Comparison of ENCODE assay signal across 8 cellular contexts in genomic region chr2:120231974-120232635, GRCh38. TPM values are rescaled to one million over a fixed set of nuclear protein-coding genes. Genes with fewer than 3 reads are reported as not detected.
DNase-seq lines count a peak whose midpoint lies in the region; ATAC-seq and TF ChIP-seq lines count a peak whose summit lies in the region.

No MANE protein-coding gene starts in this region.

- H3K27me3 Mint-ChIP-seq in activated CD8-positive, alpha-beta T cell treated with anti-CD3 and anti-CD28 coated beads, Interleukin-2, amount 10 ng/mL, durations not matched to agents 7 days and 5 days (ENCODE audit: low read depth), result no peaks in the 10 kb centered on the region

- peaks cover 55% of the 10 kb centered on the region for H3K4me1 Mint-ChIP-seq in activated CD8-positive, alpha-beta T cell treated with anti-CD3 and anti-CD28 coated beads, Interleukin-2, amount 10 ng/mL, durations not matched to agents 7 days and 5 days (ENCODE audit: low read depth)

- TF ChIP-seq CTCF in fibroblast of the aortic adventitia (IDR thresholded peaks at IDR 0.05; ENCODE audit: insufficient read depth, low read length), result no peak

- peak overlapping the region; percentile 72 for H3K9ac ChIP-seq in skeletal muscle satellite cell (ENCODE audit: low read depth, low read length)

- CTCF ChIA-PET in activated CD8-positive, alpha-beta T cell treated with anti-CD3 and anti-CD28 coated beads, Interleukin-2, amount 10 ng/mL, durations not matched to agents 7 days and 5 days (lab: Charles Lee), result interaction anchor here (0.7 to 4.9 kb wide), 10 partner anchors 9 to 529 kb away, joined by 3 to 37 read pairs (median 4); partner anchors contain the start of genes RALB and TMEM185B

- H3K27ac ChIP-seq in caudate nucleus (ENCODE audit: low read depth, low read length), result no peak overlapping the region

- no peaks in the 10 kb centered on the region for H3K9me3 Mint-ChIP-seq in activated CD8-positive, alpha-beta T cell treated with anti-CD3 and anti-CD28 coated beads, Interleukin-2, amount 10 ng/mL, durations not matched to agents 7 days and 5 days (ENCODE audit: insufficient read depth)

- DNase-seq in Ammon's horn (ENCODE audit: low spot score), result peak; percentile 36
- DNase-seq in activated CD8-positive, alpha-beta T cell treated with anti-CD3 and anti-CD28 coated beads, Interleukin-2, amount 10 ng/mL, durations not matched to agents 7 days and 5 days, result peak; percentile 91
- peak; percentile 68 for DNase-seq in fibroblast of the aortic adventitia (ENCODE audit: low read depth)
- DNase-seq in caudate nucleus (lab: John Stamatoyannopoulos, UW), result no peak
- no peak for DNase-seq in NCI-H1694 (lab: John Stamatoyannopoulos, UW)

- H3K9me3 ChIP-seq in skeletal muscle satellite cell (replicated peaks; ENCODE audit: low read length), result no peaks in the 10 kb centered on the region

- POLR2A ChIA-PET in activated CD8-positive, alpha-beta T cell treated with anti-CD3 and anti-CD28 coated beads, Interleukin-2, amount 10 ng/mL, durations not matched to agents 7 days and 5 days (lab: Charles Lee), result interaction anchor here (0.8 to 2.2 kb wide), 13 partner anchors 9 to 593 kb away, joined by 3 to 20 read pairs (median 4); partner anchors contain the start of genes RALB and TMEM185B

- no peaks in the 10 kb centered on the region for H3K27me3 ChIP-seq in skeletal muscle satellite cell (ENCODE audit: control insufficient read depth, insufficient read depth, low read length)

- H3K4me3 ChIP-seq in fibroblast of the aortic adventitia (ENCODE audit: low read depth, low read length) (peak overlapping the region; percentile 63), skeletal muscle satellite cell (ENCODE audit: low read length) (peak overlapping the region; percentile 68)

- H3K4me1 ChIP-seq in skeletal muscle satellite cell (ENCODE audit: control insufficient read depth, insufficient read depth, low read length), result peaks cover 7% of the 10 kb centered on the region

- no peaks in the 10 kb centered on the region for H3K36me3 ChIP-seq in skeletal muscle satellite cell (ENCODE audit: insufficient read depth, low read length)

- peak overlapping the region; percentile 89 for H3K4me2 ChIP-seq in skeletal muscle satellite cell (ENCODE audit: low read length)

- ATAC-seq in GM19455 (IDR thresholded peaks at IDR 0.05; ENCODE audit: unreplicated experiment), result peak; percentile 76
- peak; percentile 82 for ATAC-seq in HG03575 (IDR thresholded peaks at IDR 0.05; ENCODE audit: extremely low read depth, insufficient number of reproducible peaks, low FRiP score, unreplicated experiment)
- peak; percentile 91 for ATAC-seq in activated CD8-positive, alpha-beta T cell treated with anti-CD3 and anti-CD28 coated beads, Interleukin-2, amount 10 ng/mL, durations not matched to agents 7 days and 5 days

- H3K36me3 Mint-ChIP-seq in activated CD8-positive, alpha-beta T cell treated with anti-CD3 and anti-CD28 coated beads, Interleukin-2, amount 10 ng/mL, durations not matched to agents 7 days and 5 days (ENCODE audit: low read depth), result peaks cover 51% of the 10 kb centered on the region

- H3K4me3 Mint-ChIP-seq in activated CD8-positive, alpha-beta T cell treated with anti-CD3 and anti-CD28 coated beads, Interleukin-2, amount 10 ng/mL, durations not matched to agents 7 days and 5 days, result peak overlapping the region; percentile 99

- H3K27ac Mint-ChIP-seq in activated CD8-positive, alpha-beta T cell treated with anti-CD3 and anti-CD28 coated beads, Interleukin-2, amount 10 ng/mL, durations not matched to agents 7 days and 5 days, result peak overlapping the region; percentile 99

RNA-seq across cellular contexts. Expression of gene TMEM185B, which starts 8.9 kb away (rescaled TPM):
- total RNA-seq in activated CD8-positive, alpha-beta T cell treated with anti-CD3 and anti-CD28 coated beads, Interleukin-2, amount 10 ng/mL, durations not matched to agents 7 days and 5 days, result 10 to 100 TPM; 25.6 to 25.8 TPM
- 29.6 and 41.7 TPM in 2 replicates for total RNA-seq in fibroblast of the aortic adventitia (ENCODE audit: low replicate concordance)
- 23.3 and 40.2 TPM in 2 replicates for total RNA-seq in skeletal muscle satellite cell (2012; rRNA removed)

RNA-seq across cellular contexts. Expression of gene RALB, which starts 20.5 kb away (rescaled TPM):
- total RNA-seq in activated CD8-positive, alpha-beta T cell treated with anti-CD3 and anti-CD28 coated beads, Interleukin-2, amount 10 ng/mL, durations not matched to agents 7 days and 5 days, result 10 to 100 TPM; 39.4 to 45.4 TPM
- total RNA-seq in fibroblast of the aortic adventitia (ENCODE audit: low replicate concordance), result 29.7 and 73.7 TPM in 2 replicates
- 61.4 and 71.0 TPM in 2 replicates for total RNA-seq in skeletal muscle satellite cell (2012; rRNA removed)

Comparison
In these comparisons a context has a peak if more than half of its experiments do, and no peak if none do; other contexts are left out.
1. DNase-seq: peak in Ammon's horn (single experiment), activated CD8-positive, alpha-beta T cell treated with anti-CD3 and anti-CD28 coated beads, Interleukin-2, amount 10 ng/mL, durations not matched to agents 7 days and 5 days (single experiment) and fibroblast of the aortic adventitia (single experiment); none in caudate nucleus (0 of 61) and NCI-H1694 (single experiment).
2. Peak in every context shown above with its lines, with median percentiles within 50 percentile points of each other: ATAC-seq.